ENCODE assay signal across 8 cellular contexts in genomic region chr1:111592389-111593361, GRCh38. TPM values are rescaled to one million over a fixed set of nuclear protein-coding genes. Genes with fewer than 3 reads are reported as not detected.
DNase-seq lines count a peak whose midpoint lies in the region; ATAC-seq and TF ChIP-seq lines count a peak whose summit lies in the region.

No MANE protein-coding gene starts in this region.

- no peaks in the 10 kb centered on the region for H3K27me3 Mint-ChIP-seq in type B pancreatic cell

- no peak for TF ChIP-seq CTCF in prostate gland (IDR thresholded peaks at IDR 0.05)
- TF ChIP-seq CTCF in type B pancreatic cell (conservative IDR thresholded peaks at IDR 0.05): no peak

- H3K4me3 Mint-ChIP-seq in type B pancreatic cell: peak overlapping the region; percentile 56

- WGBS in prostate gland: 9% methylated on average over 11 of the region's 11 CpGs

- intact Hi-C loops in head of caudate nucleus (cut with DNase I) (no loop called here), prostate gland (cut with DNase I) (loop anchor here (2.0 to 5.0 kb wide), 2 partner anchors 26 to 55 kb away; partner anchors contain the start of gene RAP1A)

- peak; percentile 76 for ATAC-seq in GM18907 (IDR thresholded peaks at IDR 0.05; ENCODE audit: unreplicated experiment)
- ATAC-seq in HG03103 (IDR thresholded peaks at IDR 0.05; ENCODE audit: low read depth, unreplicated experiment): peak; percentile 76

- H3K36me3 ChIP-seq in prostate gland: no peaks in the 10 kb centered on the region

- H3K4me3 ChIP-seq in prostate gland: no peak overlapping the region

- H3K27ac ChIP-seq in prostate gland: peak overlapping the region; percentile 57 to 60

- H3K27ac Mint-ChIP-seq in type B pancreatic cell: peak overlapping the region; percentile 78

- TF ChIP-seq POLR2A in prostate gland (IDR thresholded peaks at IDR 0.05): no peak

- H3K36me3 Mint-ChIP-seq in type B pancreatic cell: no peaks in the 10 kb centered on the region

- peaks cover 20% of the 10 kb centered on the region for H3K4me1 Mint-ChIP-seq in type B pancreatic cell (ENCODE audit: unreplicated experiment)

- DNase-seq in AG08395 (ENCODE audit: low spot score) (peak; percentile 91), RPMI7951 (ENCODE audit: low read depth) (peak; percentile 83), head of caudate nucleus (peak in 41 of 42 donors; percentile 12 to 84 (median 47)), prostate gland (ENCODE audit: low spot score) (peak; percentile 82), type B pancreatic cell (ENCODE audit: extremely low spot score, unreplicated experiment) (no peak)
- DNase-seq in activated gamma-delta T cell treated with anti-CD3 and anti-CD28 coated beads, Interleukin-2, amount 50 U/mL, for 16 hours (ENCODE audit: low read depth): peak; percentile 97

- no peaks in the 10 kb centered on the region for H3K9me3 ChIP-seq in prostate gland

- no peaks in the 10 kb centered on the region for H3K9me3 Mint-ChIP-seq in type B pancreatic cell

- no peaks in the 10 kb centered on the region for H3K27me3 ChIP-seq in prostate gland (replicated peaks; ENCODE audit: insufficient read depth)

- H3K4me1 ChIP-seq in prostate gland (replicated peaks): peaks cover 8% of the 10 kb centered on the region

RNA-seq across cellular contexts. Expression of gene RAP1A, which starts 26.9 kb away (rescaled TPM):
- total RNA-seq in RPMI7951 (2014; rRNA removed; shearing (Covaris generic)): 24.5 and 36.4 TPM in 2 replicates
- total RNA-seq in prostate gland (10 to 100 TPM; 31.4 to 39.1 TPM), type B pancreatic cell (ENCODE audit: low replicate concordance) (42.3 and 58.0 TPM in 2 replicates)
